Comparison of ENCODE assay signal across 20 cellular contexts in the genomic region with DNA sequence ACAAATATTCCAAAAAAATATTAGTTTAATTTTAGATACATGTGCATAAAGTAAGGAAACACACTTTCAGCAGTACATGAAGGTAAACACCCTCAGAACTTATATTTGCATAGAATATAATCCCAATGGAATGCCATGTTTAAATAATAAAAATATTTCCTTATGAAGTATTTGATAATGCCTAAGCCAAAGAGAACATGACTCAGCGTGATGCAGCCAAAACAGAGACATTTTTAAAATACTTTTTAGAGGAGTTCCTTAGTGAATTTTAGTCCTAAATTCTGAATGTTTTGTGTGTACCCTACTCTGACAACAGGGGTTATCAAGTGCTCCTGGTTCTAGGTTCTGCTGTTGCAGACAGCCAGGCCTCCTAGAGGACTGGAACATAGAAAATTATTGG. TPM values are rescaled to one million over a fixed set of nuclear protein-coding genes. Genes with fewer than 3 reads are reported as not detected.
DNase-seq lines count a peak whose midpoint lies in the region; ATAC-seq and TF ChIP-seq lines count a peak whose summit lies in the region.
"Had no signal": no experiment of that assay in that cellular context is flagged by ENCODE, and none has a peak within 500 bp of the region (broad histone marks: within the 10 kb centered on the region; RNA-seq: fewer than 3 reads in every experiment).

No MANE protein-coding gene starts in this region.

- H3K27me3 ChIP-seq in SJSA1 (replicated peaks) (no peaks in the 10 kb centered on the region), right lobe of liver (no peaks in the 10 kb centered on the region)
- H3K27me3 ChIP-seq: body of pancreas, heart left ventricle, tibial artery had no signal

- no peak for TF ChIP-seq CTCF in right lobe of liver (IDR thresholded peaks at IDR 0.05)

- H3K27ac ChIP-seq in SJSA1 (peak overlapping the region; percentile 39), right lobe of liver (no peak overlapping the region)
- H3K27ac ChIP-seq: body of pancreas, heart left ventricle, psoas muscle had no signal

- ATAC-seq in right lobe of liver: no peak
- ATAC-seq in HG03159 (IDR thresholded peaks at IDR 0.05; ENCODE audit: unreplicated experiment): no peak
- ATAC-seq in stimulated activated naive CD8-positive, alpha-beta T cell treated with anti-CD3 and anti-CD28 coated beads, Interleukin-15, Interleukin-2, amounts not matched to agents 100 U/mL and 50 U/mL, for 24 hours: no peak
- ATAC-seq: body of pancreas, heart left ventricle, HepG2, psoas muscle had no signal

- 43% methylated on average over 1 of the region's 1 CpG for WGBS in right lobe of liver (ENCODE audit: insufficient coverage, low coverage, low lambda C conversion rate, missing lambda C conversion rate)

- DNase-seq in GM04503 (ENCODE audit: low read depth): peak; percentile 44
- DNase-seq in SJSA1 (ENCODE audit: low read depth in 1 of 2, low spot score in 2 of 2): peak in 1 of 2 experiments; percentile 28
- peak; percentile 63 for DNase-seq in fibroblast of gingiva (ENCODE audit: low read depth)
- DNase-seq in skeletal muscle cell (ENCODE audit: low read depth): peak; percentile 8
- DNase-seq in right lobe of liver: no peak
- no peak for DNase-seq in stimulated activated CD4-positive, alpha-beta T cell treated with anti-CD3 and anti-CD28 coated beads, Interleukin-12 subunit alpha, Interleukin-12 subunit beta, amount 100 ng/mL, for 4 hours
- no peak for DNase-seq in stimulated activated naive CD8-positive, alpha-beta T cell treated with anti-CD3 and anti-CD28 coated beads, Interleukin-15, Interleukin-2, amounts not matched to agents 100 U/mL and 50 U/mL, for 24 hours
- DNase-seq: activated CD8-positive, alpha-beta memory T cell treated with anti-CD3 and anti-CD28 coated beads for 24 hours; activated effector memory CD4-positive, alpha-beta T cell treated with Interleukin-2 at 50 U/mL for 16 hours; body of pancreas; CD4-positive, alpha-beta T cell; effector memory CD4-positive, alpha-beta T cell; heart left ventricle; kidney glomerular epithelial cell; psoas muscle; stimulated activated CD8-positive, alpha-beta memory T cell treated with anti-CD3 and anti-CD28 coated beads, Interleukin-4, amount 100 ng/mL, for 48 hours; tibial artery had no signal

- H3K36me3 ChIP-seq in SJSA1 (no peaks in the 10 kb centered on the region), right lobe of liver (no peaks in the 10 kb centered on the region)
- H3K36me3 ChIP-seq: heart left ventricle, tibial artery had no signal

- TF ChIP-seq POLR2A in right lobe of liver (IDR thresholded peaks at IDR 0.05): no peak

- intact Hi-C loops in right lobe of liver (cut with DNase I): no loop called here

- H3K4me3 ChIP-seq in SJSA1 (no peak overlapping the region), skeletal muscle cell (ENCODE audit: low read depth, low read length) (no peak overlapping the region), right lobe of liver (no peak overlapping the region)
- H3K4me3 ChIP-seq: body of pancreas, heart left ventricle, psoas muscle, tibial artery had no signal

- H3K9me3 ChIP-seq in SJSA1 (replicated peaks) (no peaks in the 10 kb centered on the region), right lobe of liver (no peaks in the 10 kb centered on the region)
- H3K9me3 ChIP-seq: body of pancreas, heart left ventricle, psoas muscle, tibial artery had no signal

- H3K4me1 ChIP-seq in SJSA1 (replicated peaks) (peaks cover 18% of the 10 kb centered on the region), right lobe of liver (no peaks in the 10 kb centered on the region)
- H3K4me1 ChIP-seq: body of pancreas, heart left ventricle, psoas muscle had no signal

RNA-seq across cellular contexts. Expression of gene POU2AF2, which starts 39.1 kb away (rescaled TPM):
- total RNA-seq in SJSA1 (2014; rRNA removed; shearing (Covaris generic)): not detected in 2 replicates
- not detected for total RNA-seq in right lobe of liver
- total RNA-seq: body of pancreas; CD4-positive, alpha-beta T cell; Daoy; heart left ventricle; HepG2 had no signal

Comparison
In these comparisons a context has a peak if more than half of its experiments do, and no peak if none do; other contexts are left out.
1. DNase-seq: peak in GM04503 (single experiment), fibroblast of gingiva (single experiment) and skeletal muscle cell (single experiment); none in right lobe of liver (0 of 3), stimulated activated CD4-positive, alpha-beta T cell treated with anti-CD3 and anti-CD28 coated beads, Interleukin-12 subunit alpha, Interleukin-12 subunit beta, amount 100 ng/mL, for 4 hours (single experiment) and stimulated activated naive CD8-positive, alpha-beta T cell treated with anti-CD3 and anti-CD28 coated beads, Interleukin-15, Interleukin-2, amounts not matched to agents 100 U/mL and 50 U/mL, for 24 hours (single experiment).